ENCODE assay signal across 6 cellular contexts in genomic region chr14:19380137-19380536, GRCh38. TPM values are rescaled to one million over a fixed set of nuclear protein-coding genes. Genes with fewer than 3 reads are reported as not detected.
"Had no signal": no experiment of that assay in that cellular context is flagged by ENCODE, and none has a peak within 500 bp of the region (broad histone marks: within the 10 kb centered on the region; RNA-seq: fewer than 3 reads in every experiment).

No MANE protein-coding gene starts in this region.

RNA-seq across cellular contexts. Expression of gene POTEG, which starts 54.0 kb away (rescaled TPM):
- total RNA-seq: LHCN-M2, MCF 10A, NCI-H460, PC-9, Right ventricle myocardium superior, SJSA1 had no signal
